ENCODE assay signal across 1 cellular context in genomic region chr3:122679085-122679466, GRCh38.
TF ChIP-seq lines count a peak whose summit lies in the region.

No MANE protein-coding gene starts in this region.

TF ChIP-seq in GM12878, 131 proteins besides CTCF, POLR2A, EP300 and RAD21 (continued from another document and continues in another):
- TF ChIP-seq, protein P1, sequence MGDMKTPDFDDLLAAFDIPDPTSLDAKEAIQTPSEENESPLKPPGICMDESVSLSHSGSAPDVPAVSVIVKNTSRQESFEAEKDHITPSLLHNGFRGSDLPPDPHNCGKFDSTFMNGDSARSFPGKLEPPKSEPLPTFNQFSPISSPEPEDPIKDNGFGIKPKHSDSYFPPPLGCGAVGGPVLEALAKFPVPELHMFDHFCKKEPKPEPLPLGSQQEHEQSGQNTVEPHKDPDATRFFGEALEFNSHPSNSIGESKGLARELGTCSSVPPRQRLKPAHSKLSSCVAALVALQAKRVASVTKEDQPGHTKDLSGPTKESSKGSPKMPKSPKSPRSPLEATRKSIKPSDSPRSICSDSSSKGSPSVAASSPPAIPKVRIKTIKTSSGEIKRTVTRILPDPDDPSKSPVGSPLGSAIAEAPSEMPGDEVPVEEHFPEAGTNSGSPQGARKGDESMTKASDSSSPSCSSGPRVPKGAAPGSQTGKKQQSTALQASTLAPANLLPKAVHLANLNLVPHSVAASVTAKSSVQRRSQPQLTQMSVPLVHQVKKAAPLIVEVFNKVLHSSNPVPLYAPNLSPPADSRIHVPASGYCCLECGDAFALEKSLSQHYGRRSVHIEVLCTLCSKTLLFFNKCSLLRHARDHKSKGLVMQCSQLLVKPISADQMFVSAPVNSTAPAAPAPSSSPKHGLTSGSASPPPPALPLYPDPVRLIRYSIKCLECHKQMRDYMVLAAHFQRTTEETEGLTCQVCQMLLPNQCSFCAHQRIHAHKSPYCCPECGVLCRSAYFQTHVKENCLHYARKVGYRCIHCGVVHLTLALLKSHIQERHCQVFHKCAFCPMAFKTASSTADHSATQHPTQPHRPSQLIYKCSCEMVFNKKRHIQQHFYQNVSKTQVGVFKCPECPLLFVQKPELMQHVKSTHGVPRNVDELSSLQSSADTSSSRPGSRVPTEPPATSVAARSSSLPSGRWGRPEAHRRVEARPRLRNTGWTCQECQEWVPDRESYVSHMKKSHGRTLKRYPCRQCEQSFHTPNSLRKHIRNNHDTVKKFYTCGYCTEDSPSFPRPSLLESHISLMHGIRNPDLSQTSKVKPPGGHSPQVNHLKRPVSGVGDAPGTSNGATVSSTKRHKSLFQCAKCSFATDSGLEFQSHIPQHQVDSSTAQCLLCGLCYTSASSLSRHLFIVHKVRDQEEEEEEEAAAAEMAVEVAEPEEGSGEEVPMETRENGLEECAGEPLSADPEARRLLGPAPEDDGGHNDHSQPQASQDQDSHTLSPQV (IDR thresholded peaks at IDR 0.05) = 0 out of 2 replicates have a peak, but pooled peaks have one; percentile 42
- TF ChIP-seq IKZF1 (conservative IDR thresholded peaks at IDR 0.05) (peak; percentile 45), ZNF207 (IDR thresholded peaks at IDR 0.05; ENCODE audit: borderline replicate concordance) (peak; percentile 41; the same call in 1 of the 2 replicates), POLR2AphosphoS2 (IDR thresholded peaks at IDR 0.05; ENCODE audit: low read depth, low read length) (no peak), POU2F2 (IDR thresholded peaks at IDR 0.05; ENCODE audit: borderline replicate concordance, low read depth, low read length) (peak; percentile 38; the same call in 1 of the 3 replicates), YY1 (IDR thresholded peaks at IDR 0.05; ENCODE audit: low read depth, low read length) (peak; percentile 56; the same call in 1 of the 2 replicates), SMC3 (IDR thresholded peaks at IDR 0.05; ENCODE audit: borderline replicate concordance, low read length) (peak; percentile 94), STAT1 (conservative IDR thresholded peaks at IDR 0.05) (0 out of 2 replicates have a peak, but pooled peaks have one; percentile 45), TBL1XR1 (IDR thresholded peaks at IDR 0.05; ENCODE audit: low read depth, low read length) (no peak), ATF7 (IDR thresholded peaks at IDR 0.05; ENCODE audit: low read depth) (peak; percentile 53; the same call in 1 of the 2 replicates), WRNIP1 (IDR thresholded peaks at IDR 0.05; ENCODE audit: borderline replicate concordance, low read depth, low read length) (peak; percentile 85; the same call in 1 of the 2 replicates), KAT2A (conservative IDR thresholded peaks at IDR 0.05; ENCODE audit: control insufficient read depth, low read depth, low read length) (no peak), TARDBP (IDR thresholded peaks at IDR 0.05; ENCODE audit: borderline replicate concordance) (no peak), RELA (IDR thresholded peaks at IDR 0.05; ENCODE audit: borderline replicate concordance, partially characterized antibody) (no peak), MTA2 (IDR thresholded peaks at IDR 0.05; ENCODE audit: low read depth) (0 out of 2 replicates have a peak, but pooled peaks have one; percentile 5), BCL3 (IDR thresholded peaks at IDR 0.05; ENCODE audit: borderline replicate concordance, insufficient read depth, low read depth, low read length, poor library complexity, severe bottlenecking) (no peak), HCFC1 (IDR thresholded peaks at IDR 0.05; ENCODE audit: low read length) (0 out of 2 replicates have a peak, but pooled peaks have one; percentile 19), FOXM1 (IDR thresholded peaks at IDR 0.05; ENCODE audit: low read depth, low read length) (no peak; the same call in 1 of the 2 replicates), RUNX3 (IDR thresholded peaks at IDR 0.05; ENCODE audit: low read length) (peak; percentile 67), DPF2 (IDR thresholded peaks at IDR 0.05) (0 out of 2 replicates have a peak, but pooled peaks have one; percentile 16), MEF2B (IDR thresholded peaks at IDR 0.05; ENCODE audit: partially characterized antibody, poor library complexity, severe bottlenecking) (peak; percentile 60), JUND (IDR thresholded peaks at IDR 0.05; ENCODE audit: low read depth, low read length) (no peak), SMARCA5 (IDR thresholded peaks at IDR 0.05) (peak; percentile 85), SRF (IDR thresholded peaks at IDR 0.05; ENCODE audit: low read depth in 2 of 2, low read length in 2 of 2) (no peak), ETV6 (conservative IDR thresholded peaks at IDR 0.05 in 1 of 2, IDR thresholded peaks at IDR 0.05 in 1 of 2; ENCODE audit: borderline replicate concordance in 1 of 2, low read depth in 1 of 2) (0 out of 4 replicates have a peak, but pooled peaks of 1 of the 2 experiments have one; percentile 41), PKNOX1 (IDR thresholded peaks at IDR 0.05) (no peak), LARP7 (IDR thresholded peaks at IDR 0.05) (0 out of 2 replicates have a peak, but pooled peaks have one; percentile 22), SKIL (IDR thresholded peaks at IDR 0.05; ENCODE audit: low read depth, poor library complexity, severe bottlenecking) (peak; percentile 74), TAF1 (IDR thresholded peaks at IDR 0.05; ENCODE audit: borderline replicate concordance, low read depth, low read length) (0 out of 2 replicates have a peak, but pooled peaks have one; percentile 28)
- TF ChIP-seq, protein P2, sequence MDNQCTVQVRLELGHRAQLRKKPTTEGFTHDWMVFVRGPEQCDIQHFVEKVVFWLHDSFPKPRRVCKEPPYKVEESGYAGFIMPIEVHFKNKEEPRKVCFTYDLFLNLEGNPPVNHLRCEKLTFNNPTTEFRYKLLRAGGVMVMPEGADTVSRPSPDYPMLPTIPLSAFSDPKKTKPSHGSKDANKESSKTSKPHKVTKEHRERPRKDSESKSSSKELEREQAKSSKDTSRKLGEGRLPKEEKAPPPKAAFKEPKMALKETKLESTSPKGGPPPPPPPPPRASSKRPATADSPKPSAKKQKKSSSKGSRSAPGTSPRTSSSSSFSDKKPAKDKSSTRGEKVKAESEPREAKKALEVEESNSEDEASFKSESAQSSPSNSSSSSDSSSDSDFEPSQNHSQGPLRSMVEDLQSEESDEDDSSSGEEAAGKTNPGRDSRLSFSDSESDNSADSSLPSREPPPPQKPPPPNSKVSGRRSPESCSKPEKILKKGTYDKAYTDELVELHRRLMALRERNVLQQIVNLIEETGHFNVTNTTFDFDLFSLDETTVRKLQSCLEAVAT (IDR thresholded peaks at IDR 0.05) = no peak; the same call in 1 of the 2 replicates
- TF ChIP-seq, protein P3, sequence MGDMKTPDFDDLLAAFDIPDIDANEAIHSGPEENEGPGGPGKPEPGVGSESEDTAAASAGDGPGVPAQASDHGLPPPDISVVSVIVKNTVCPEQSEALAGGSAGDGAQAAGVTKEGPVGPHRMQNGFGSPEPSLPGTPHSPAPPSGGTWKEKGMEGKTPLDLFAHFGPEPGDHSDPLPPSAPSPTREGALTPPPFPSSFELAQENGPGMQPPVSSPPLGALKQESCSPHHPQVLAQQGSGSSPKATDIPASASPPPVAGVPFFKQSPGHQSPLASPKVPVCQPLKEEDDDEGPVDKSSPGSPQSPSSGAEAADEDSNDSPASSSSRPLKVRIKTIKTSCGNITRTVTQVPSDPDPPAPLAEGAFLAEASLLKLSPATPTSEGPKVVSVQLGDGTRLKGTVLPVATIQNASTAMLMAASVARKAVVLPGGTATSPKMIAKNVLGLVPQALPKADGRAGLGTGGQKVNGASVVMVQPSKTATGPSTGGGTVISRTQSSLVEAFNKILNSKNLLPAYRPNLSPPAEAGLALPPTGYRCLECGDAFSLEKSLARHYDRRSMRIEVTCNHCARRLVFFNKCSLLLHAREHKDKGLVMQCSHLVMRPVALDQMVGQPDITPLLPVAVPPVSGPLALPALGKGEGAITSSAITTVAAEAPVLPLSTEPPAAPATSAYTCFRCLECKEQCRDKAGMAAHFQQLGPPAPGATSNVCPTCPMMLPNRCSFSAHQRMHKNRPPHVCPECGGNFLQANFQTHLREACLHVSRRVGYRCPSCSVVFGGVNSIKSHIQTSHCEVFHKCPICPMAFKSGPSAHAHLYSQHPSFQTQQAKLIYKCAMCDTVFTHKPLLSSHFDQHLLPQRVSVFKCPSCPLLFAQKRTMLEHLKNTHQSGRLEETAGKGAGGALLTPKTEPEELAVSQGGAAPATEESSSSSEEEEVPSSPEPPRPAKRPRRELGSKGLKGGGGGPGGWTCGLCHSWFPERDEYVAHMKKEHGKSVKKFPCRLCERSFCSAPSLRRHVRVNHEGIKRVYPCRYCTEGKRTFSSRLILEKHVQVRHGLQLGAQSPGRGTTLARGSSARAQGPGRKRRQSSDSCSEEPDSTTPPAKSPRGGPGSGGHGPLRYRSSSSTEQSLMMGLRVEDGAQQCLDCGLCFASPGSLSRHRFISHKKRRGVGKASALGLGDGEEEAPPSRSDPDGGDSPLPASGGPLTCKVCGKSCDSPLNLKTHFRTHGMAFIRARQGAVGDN (IDR thresholded peaks at IDR 0.05) = peak; percentile 70
- TF ChIP-seq, protein P4, sequence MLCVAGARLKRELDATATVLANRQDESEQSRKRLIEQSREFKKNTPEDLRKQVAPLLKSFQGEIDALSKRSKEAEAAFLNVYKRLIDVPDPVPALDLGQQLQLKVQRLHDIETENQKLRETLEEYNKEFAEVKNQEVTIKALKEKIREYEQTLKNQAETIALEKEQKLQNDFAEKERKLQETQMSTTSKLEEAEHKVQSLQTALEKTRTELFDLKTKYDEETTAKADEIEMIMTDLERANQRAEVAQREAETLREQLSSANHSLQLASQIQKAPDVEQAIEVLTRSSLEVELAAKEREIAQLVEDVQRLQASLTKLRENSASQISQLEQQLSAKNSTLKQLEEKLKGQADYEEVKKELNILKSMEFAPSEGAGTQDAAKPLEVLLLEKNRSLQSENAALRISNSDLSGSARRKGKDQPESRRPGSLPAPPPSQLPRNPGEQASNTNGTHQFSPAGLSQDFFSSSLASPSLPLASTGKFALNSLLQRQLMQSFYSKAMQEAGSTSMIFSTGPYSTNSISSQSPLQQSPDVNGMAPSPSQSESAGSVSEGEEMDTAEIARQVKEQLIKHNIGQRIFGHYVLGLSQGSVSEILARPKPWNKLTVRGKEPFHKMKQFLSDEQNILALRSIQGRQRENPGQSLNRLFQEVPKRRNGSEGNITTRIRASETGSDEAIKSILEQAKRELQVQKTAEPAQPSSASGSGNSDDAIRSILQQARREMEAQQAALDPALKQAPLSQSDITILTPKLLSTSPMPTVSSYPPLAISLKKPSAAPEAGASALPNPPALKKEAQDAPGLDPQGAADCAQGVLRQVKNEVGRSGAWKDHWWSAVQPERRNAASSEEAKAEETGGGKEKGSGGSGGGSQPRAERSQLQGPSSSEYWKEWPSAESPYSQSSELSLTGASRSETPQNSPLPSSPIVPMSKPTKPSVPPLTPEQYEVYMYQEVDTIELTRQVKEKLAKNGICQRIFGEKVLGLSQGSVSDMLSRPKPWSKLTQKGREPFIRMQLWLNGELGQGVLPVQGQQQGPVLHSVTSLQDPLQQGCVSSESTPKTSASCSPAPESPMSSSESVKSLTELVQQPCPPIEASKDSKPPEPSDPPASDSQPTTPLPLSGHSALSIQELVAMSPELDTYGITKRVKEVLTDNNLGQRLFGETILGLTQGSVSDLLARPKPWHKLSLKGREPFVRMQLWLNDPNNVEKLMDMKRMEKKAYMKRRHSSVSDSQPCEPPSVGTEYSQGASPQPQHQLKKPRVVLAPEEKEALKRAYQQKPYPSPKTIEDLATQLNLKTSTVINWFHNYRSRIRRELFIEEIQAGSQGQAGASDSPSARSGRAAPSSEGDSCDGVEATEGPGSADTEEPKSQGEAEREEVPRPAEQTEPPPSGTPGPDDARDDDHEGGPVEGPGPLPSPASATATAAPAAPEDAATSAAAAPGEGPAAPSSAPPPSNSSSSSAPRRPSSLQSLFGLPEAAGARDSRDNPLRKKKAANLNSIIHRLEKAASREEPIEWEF (IDR thresholded peaks at IDR 0.05; ENCODE audit: insufficient replicate concordance, low read depth, low read length) = no peak
- TF ChIP-seq, protein P5, sequence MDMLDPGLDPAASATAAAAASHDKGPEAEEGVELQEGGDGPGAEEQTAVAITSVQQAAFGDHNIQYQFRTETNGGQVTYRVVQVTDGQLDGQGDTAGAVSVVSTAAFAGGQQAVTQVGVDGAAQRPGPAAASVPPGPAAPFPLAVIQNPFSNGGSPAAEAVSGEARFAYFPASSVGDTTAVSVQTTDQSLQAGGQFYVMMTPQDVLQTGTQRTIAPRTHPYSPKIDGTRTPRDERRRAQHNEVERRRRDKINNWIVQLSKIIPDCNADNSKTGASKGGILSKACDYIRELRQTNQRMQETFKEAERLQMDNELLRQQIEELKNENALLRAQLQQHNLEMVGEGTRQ (IDR thresholded peaks at IDR 0.05; ENCODE audit: borderline replicate concordance, low read depth, low read length) = no peak
